20 cellular contexts compared by ENCODE assay signal in genomic region chr14:51056431-51056830, GRCh38. TPM values are rescaled to one million over a fixed set of nuclear protein-coding genes. Genes with fewer than 3 reads are reported as not detected.
DNase-seq lines count a peak whose midpoint lies in the region; ATAC-seq and TF ChIP-seq lines count a peak whose summit lies in the region.
"Had no signal": no experiment of that assay in that cellular context is flagged by ENCODE, and none has a peak within 500 bp of the region (broad histone marks: within the 10 kb centered on the region; RNA-seq: fewer than 3 reads in every experiment).

No MANE protein-coding gene starts in this region.

- H3K9me3 ChIP-seq in osteoblast (ENCODE audit: low read depth, low read length) (no peaks in the 10 kb centered on the region), colonic mucosa (no peaks in the 10 kb centered on the region)
- H3K9me3 ChIP-seq: A549 had no signal

- H3K4me3 ChIP-seq in osteoblast (ENCODE audit: insufficient read depth, low read length) (no peak overlapping the region), colonic mucosa (no peak overlapping the region), H7 (ENCODE audit: insufficient read depth, low read depth, low read length) (no peak overlapping the region)
- H3K4me3 ChIP-seq: A549, GM23338 had no signal

- H2AFZ ChIP-seq in osteoblast (ENCODE audit: low read length) = no peak overlapping the region
- H2AFZ ChIP-seq: GM23338 had no signal

- H3K27me3 ChIP-seq in osteoblast (ENCODE audit: insufficient read depth, low read length) = peaks cover 3% of the 10 kb centered on the region
- H3K27me3 ChIP-seq in colonic mucosa = no peaks in the 10 kb centered on the region
- no peaks in the 10 kb centered on the region for H3K27me3 ChIP-seq in H7 (ENCODE audit: control insufficient read depth, insufficient read depth, low read length)

- peak overlapping the region; percentile 14 to 90 (median 64) for H3K27ac Mint-ChIP-seq in brain
- H3K27ac Mint-ChIP-seq: CD4-positive, alpha-beta T cell; GM23338; HFFc6 had no signal

- no peaks in the 10 kb centered on the region for H3K27me3 Mint-ChIP-seq in brain
- H3K27me3 Mint-ChIP-seq: CD4-positive, alpha-beta T cell had no signal

- H3K36me3 ChIP-seq in osteoblast (ENCODE audit: insufficient read depth, low read length) = no peaks in the 10 kb centered on the region
- H3K36me3 ChIP-seq in colonic mucosa = no peaks in the 10 kb centered on the region
- no peaks in the 10 kb centered on the region for H3K36me3 ChIP-seq in H7 (replicated peaks; ENCODE audit: control insufficient read depth, insufficient read depth, low read length)

- no peak overlapping the region for H3K4me2 ChIP-seq in osteoblast (ENCODE audit: insufficient read depth, low read length)
- H3K4me2 ChIP-seq: A549, GM23338 had no signal

- H4K20me1 ChIP-seq in osteoblast (ENCODE audit: insufficient read depth, low read length) = no peaks in the 10 kb centered on the region

- no peak overlapping the region for H3K4me3 Mint-ChIP-seq in brain
- H3K4me3 Mint-ChIP-seq: CD4-positive, alpha-beta T cell; GM23338; HFFc6 had no signal

- H3K9me3 Mint-ChIP-seq in brain = peaks cover 0 to 7% (median 3%) of the 10 kb centered on the region in 5 experiments
- H3K9me3 Mint-ChIP-seq: CD4-positive, alpha-beta T cell; GM23338; HFFc6 had no signal

- ATAC-seq in Right ventricle myocardium inferior = no peak
- ATAC-seq: A549, GM23338, HCT116 had no signal

- DNase-seq in NCI-H748 (lab: John Stamatoyannopoulos, UW; ENCODE audit: unreplicated experiment) (peak; percentile 6), NCI-H748 treated with DMSO at 0.1 percent for 48 hours (lab: John Stamatoyannopoulos, UW) (no peak), LHCN-M2 (ENCODE audit: low read depth) (peak; percentile 61), osteoblast (ENCODE audit: insufficient read length, low spot score, missing footprints) (peak; percentile 58), Right ventricle myocardium inferior (ENCODE audit: missing footprints) (no peak), colonic mucosa (no peak), H7 (no peak)
- DNase-seq: AML-193; CD4-positive, alpha-beta T cell; DMS153; DMS79; GF-D8; HFFc6 had no signal

- H3K4me1 ChIP-seq in osteoblast (ENCODE audit: insufficient read depth, low read length) (no peaks in the 10 kb centered on the region), colonic mucosa (no peaks in the 10 kb centered on the region)
- H3K4me1 ChIP-seq: A549 had no signal

- no peaks in the 10 kb centered on the region for H3K79me2 ChIP-seq in osteoblast (ENCODE audit: insufficient read depth, low read length)

- no peak overlapping the region for H3K27ac ChIP-seq in osteoblast (ENCODE audit: low read depth, low read length)
- no peak overlapping the region for H3K27ac ChIP-seq in colonic mucosa
- H3K27ac ChIP-seq: 22Rv1, A549, C4-2B, HL-60 had no signal

- peaks cover 40% of the 10 kb centered on the region for H3K4me1 Mint-ChIP-seq in brain
- H3K4me1 Mint-ChIP-seq: GM23338 had no signal

- TF ChIP-seq CTCF in brain (conservative IDR thresholded peaks at IDR 0.05) = no peak
- TF ChIP-seq CTCF in osteoblast (IDR thresholded peaks at IDR 0.05; ENCODE audit: extremely low read depth, low read depth, low read length) = no peak
- TF ChIP-seq CTCF in colonic mucosa (IDR thresholded peaks at IDR 0.05) = no peak

- intact Hi-C loops in Right ventricle myocardium inferior (cut with DNase I) = no loop called here
- intact Hi-C loops in colonic mucosa (cut with DNase I) = no loop called here

- H3K9ac ChIP-seq in colonic mucosa (ENCODE audit: low read depth in 2 of 2, low read length in 2 of 2) = no peak overlapping the region

- H3K36me3 Mint-ChIP-seq in brain = peaks cover 17% of the 10 kb centered on the region

RNA-seq across cellular contexts. Expression of gene TRIM9, which starts 38.5 kb away (rescaled TPM):
- total RNA-seq in LHCN-M2 (2014; rRNA removed) (4.4 and 10.3 TPM in 2 replicates), osteoblast (0.59 and 1.1 TPM in 2 replicates), Right ventricle myocardium inferior (0.62 TPM), colonic mucosa (under 1 TPM; 0.49 to 0.66 TPM)
- 0.32 TPM for polyA plus RNA-seq in LHCN-M2 (2012)
- polyA plus RNA-seq in brain (ENCODE audit: insufficient read depth, low read depth, low replicate concordance) = 51.7 TPM
- total RNA-seq in H7 (2014; rRNA removed; shearing (Covaris generic)) = 0.70 and 0.73 TPM in 2 replicates

Comparison
In these comparisons a context has a peak if more than half of its experiments do, and no peak if none do; other contexts are left out.
1. DNase-seq: peak in NCI-H748 (single experiment), LHCN-M2 (single experiment) and osteoblast (single experiment); none in NCI-H748 treated with DMSO at 0.1 percent for 48 hours (single experiment), Right ventricle myocardium inferior (single experiment), colonic mucosa (single experiment) and H7 (single experiment).